ENCODE assay signal across 18 cellular contexts in genomic region chr7:75983471-75984129, GRCh38.
"Had no signal": no experiment of that assay in that cellular context is flagged by ENCODE, and none has a peak within 500 bp of the region (broad histone marks: within the 10 kb centered on the region; RNA-seq: fewer than 3 reads in every experiment).

No MANE protein-coding gene starts in this region.

- H3K4me3 ChIP-seq: coronary artery, esophagus squamous epithelium, psoas muscle, right lobe of liver had no signal

- H3K27me3 ChIP-seq: esophagus squamous epithelium, foreskin keratinocyte, right lobe of liver had no signal

- DNase-seq: activated CD4-positive, alpha-beta T cell treated with anti-CD3 and anti-CD28 coated beads for 4 hours; activated CD8-positive, alpha-beta T cell treated with anti-CD3 and anti-CD28 coated beads for 36 hours; activated effector memory CD4-positive, alpha-beta T cell treated with anti-CD3 and anti-CD28 coated beads, Interleukin-2, amount 50 U/mL, for 16 hours; activated T-cell treated with anti-CD3 and anti-CD28 coated beads, Interleukin-2, amount 50 U/mL, for 48 hours; caudate nucleus; effector CD4-positive, alpha-beta T cell; esophagus squamous epithelium; foreskin keratinocyte; head of caudate nucleus; immature natural killer cell; naive thymus-derived CD8-positive, alpha-beta T cell; nucleus accumbens had no signal

- H3K4me3 Mint-ChIP-seq: activated CD8-positive, alpha-beta T cell treated with anti-CD3 and anti-CD28 coated beads for 36 hours; activated naive CD4-positive, alpha-beta T cell treated with anti-CD3 and anti-CD28 coated beads, Interleukin-2, amount 50 U/mL, for 24 hours; immature natural killer cell; memory B cell; naive thymus-derived CD8-positive, alpha-beta T cell; WTC11 had no signal

- H3K9me3 ChIP-seq: esophagus squamous epithelium, psoas muscle, right lobe of liver had no signal

- H3K4me1 Mint-ChIP-seq: activated naive CD4-positive, alpha-beta T cell treated with anti-CD3 and anti-CD28 coated beads, Interleukin-2, amount 50 U/mL, for 24 hours; WTC11 had no signal

- H3K4me1 ChIP-seq: foreskin keratinocyte, psoas muscle had no signal

- H3K27ac ChIP-seq: coronary artery, esophagus squamous epithelium, foreskin keratinocyte, psoas muscle had no signal

- H3K9me3 Mint-ChIP-seq: activated CD8-positive, alpha-beta T cell treated with anti-CD3 and anti-CD28 coated beads for 36 hours; activated naive CD4-positive, alpha-beta T cell treated with anti-CD3 and anti-CD28 coated beads, Interleukin-2, amount 50 U/mL, for 24 hours; immature natural killer cell; memory B cell; naive thymus-derived CD8-positive, alpha-beta T cell; WTC11 had no signal

- ATAC-seq: activated CD8-positive, alpha-beta T cell treated with anti-CD3 and anti-CD28 coated beads for 36 hours; foreskin keratinocyte; naive thymus-derived CD8-positive, alpha-beta T cell; right lobe of liver; WTC11 had no signal

- H3K27me3 Mint-ChIP-seq: activated CD8-positive, alpha-beta T cell treated with anti-CD3 and anti-CD28 coated beads for 36 hours; activated naive CD4-positive, alpha-beta T cell treated with anti-CD3 and anti-CD28 coated beads, Interleukin-2, amount 50 U/mL, for 24 hours; memory B cell; naive thymus-derived CD8-positive, alpha-beta T cell had no signal
